Comparison of ENCODE assay signal across 8 cellular contexts in the genomic region with DNA sequence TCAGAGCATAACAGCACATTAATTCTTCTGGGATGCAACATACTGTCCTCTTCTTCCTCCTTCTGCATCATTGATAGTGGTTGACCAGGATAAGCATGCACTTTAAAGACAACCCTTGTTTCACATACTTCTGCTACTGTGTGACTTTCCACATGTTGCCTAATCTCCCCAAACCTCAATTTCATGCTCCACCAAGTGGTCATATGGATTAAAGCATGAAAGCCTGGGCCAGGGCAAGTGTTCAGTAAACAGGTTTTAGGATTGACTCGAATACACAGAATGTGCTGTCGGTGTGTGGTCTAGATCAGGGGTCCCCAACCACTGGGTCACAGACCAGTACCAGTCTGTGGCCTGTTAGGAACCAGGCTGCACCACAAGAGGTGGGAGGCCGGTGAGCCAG. TPM values are rescaled to one million over a fixed set of nuclear protein-coding genes. Genes with fewer than 3 reads are reported as not detected.
DNase-seq lines count a peak whose midpoint lies in the region; ATAC-seq, FAIRE-seq and TF ChIP-seq lines count a peak whose summit lies in the region.

No MANE protein-coding gene starts in this region.

- no peaks in the 10 kb centered on the region for H4K20me1 ChIP-seq in HepG2 (ENCODE audit: insufficient read depth, low read length)

- no peak overlapping the region for H3K9ac ChIP-seq in HepG2 (ENCODE audit: insufficient read depth, low read depth, low read length)

- no peaks in the 10 kb centered on the region for H3K36me3 Mint-ChIP-seq in activated T-cell treated with anti-CD3 and anti-CD28 coated beads, Interleukin-2, amount 50 U/mL, for 72 hours (ENCODE audit: insufficient read depth in 2 of 2)
- H3K36me3 Mint-ChIP-seq in stimulated activated effector memory CD8-positive, alpha-beta T cell treated with anti-CD3 and anti-CD28 coated beads, Interleukin-12 subunit alpha, Interleukin-12 subunit beta, amount 100 ng/mL, for 72 hours: no peaks in the 10 kb centered on the region

- peaks cover 13% of the 10 kb centered on the region for H3K4me1 ChIP-seq in HepG2 (ENCODE audit: insufficient read depth, low read length)

- no peaks in the 10 kb centered on the region for H3K9me3 ChIP-seq in HepG2 (ENCODE audit: low read length)

- no peak overlapping the region for H3K4me3 Mint-ChIP-seq in activated T-cell treated with anti-CD3 and anti-CD28 coated beads, Interleukin-2, amount 50 U/mL, for 72 hours
- no peak overlapping the region for H3K4me3 Mint-ChIP-seq in stimulated activated effector memory CD8-positive, alpha-beta T cell treated with anti-CD3 and anti-CD28 coated beads, Interleukin-12 subunit alpha, Interleukin-12 subunit beta, amount 100 ng/mL, for 72 hours

- TF ChIP-seq EP300 in HepG2 (IDR thresholded peaks at IDR 0.05; ENCODE audit: low read depth in 2 of 2, low read length in 2 of 2) (no peak), HepG2 (CRISPR knock-in tag; IDR thresholded peaks at IDR 0.05; ENCODE audit: borderline replicate concordance) (no peak)

- H3K27me3 Mint-ChIP-seq in activated T-cell treated with anti-CD3 and anti-CD28 coated beads, Interleukin-2, amount 50 U/mL, for 72 hours (ENCODE audit: low read depth): no peaks in the 10 kb centered on the region

- H3K27me3 ChIP-seq in brain microvascular endothelial cell (replicated peaks) (no peaks in the 10 kb centered on the region), HepG2 (ENCODE audit: control insufficient read depth in 1 of 2, insufficient read depth in 2 of 2, low read length in 2 of 2) (no peaks in the 10 kb centered on the region; a peak in 2 of 5 replicates)

- intact Hi-C loops in HepG2 (cut with micrococcal nuclease; ENCODE audit: unreplicated experiment): loop anchor here (1.0 kb wide), 2 partner anchors 336 to 651 kb away; no protein-coding TSS in a partner anchor

- H3K27ac ChIP-seq in brain microvascular endothelial cell (no peak overlapping the region), HepG2 (ENCODE audit: extremely low read length, insufficient read depth, low read length) (no peak overlapping the region)

- no peaks in the 10 kb centered on the region for H3K79me2 ChIP-seq in HepG2 (ENCODE audit: insufficient read depth, low read length)

- no peak overlapping the region for H3K4me2 ChIP-seq in HepG2 (ENCODE audit: low read depth, low read length)

- peak; percentile 69 for FAIRE-seq in HepG2 (lab: Jason Lieb, UNC)

- no peak overlapping the region for H3K27ac Mint-ChIP-seq in activated T-cell treated with anti-CD3 and anti-CD28 coated beads, Interleukin-2, amount 50 U/mL, for 72 hours
- H3K27ac Mint-ChIP-seq in stimulated activated effector memory CD8-positive, alpha-beta T cell treated with anti-CD3 and anti-CD28 coated beads, Interleukin-12 subunit alpha, Interleukin-12 subunit beta, amount 100 ng/mL, for 72 hours: no peak overlapping the region

- DNase-seq in NCI-H1436 treated with DMSO at 0.1 percent for 48 hours (lab: John Stamatoyannopoulos, UW) (peak; percentile 15), brain microvascular endothelial cell (peak; percentile 53), HepG2 (ENCODE audit: low spot score) (peak; percentile 28), NCI-H2107 (lab: John Stamatoyannopoulos, UW) (no peak)
- DNase-seq in activated T-cell treated with anti-CD3 and anti-CD28 coated beads, Interleukin-2, amount 50 U/mL, for 72 hours: no peak
- DNase-seq in stimulated activated effector memory CD8-positive, alpha-beta T cell treated with anti-CD3 and anti-CD28 coated beads, Interleukin-12 subunit alpha, Interleukin-12 subunit beta, amount 100 ng/mL, for 72 hours (ENCODE audit: low spot score in 2 of 2): no peak

- no peaks in the 10 kb centered on the region for H3K9me3 Mint-ChIP-seq in activated T-cell treated with anti-CD3 and anti-CD28 coated beads, Interleukin-2, amount 50 U/mL, for 72 hours
- no peaks in the 10 kb centered on the region for H3K9me3 Mint-ChIP-seq in stimulated activated effector memory CD8-positive, alpha-beta T cell treated with anti-CD3 and anti-CD28 coated beads, Interleukin-12 subunit alpha, Interleukin-12 subunit beta, amount 100 ng/mL, for 72 hours

- no peak for TF ChIP-seq POLR2A in HepG2 (IDR thresholded peaks at IDR 0.05; ENCODE audit: insufficient read depth in 1 of 2, low read depth in 2 of 2, low read length in 2 of 2)

- no peak overlapping the region for H2AFZ ChIP-seq in HepG2 (ENCODE audit: low read length)

- CTCF ChIA-PET in HepG2 (lab: Yijun Ruan, JAX; ENCODE audit: low intra/inter-chr PET ratio, low total read pairs): interaction anchor here (1.1 to 1.7 kb wide), 2 partner anchors 336 to 651 kb away, joined by 3 to 5 read pairs; no protein-coding TSS in a partner anchor

- POLR2A ChIA-PET in HepG2 (lab: Yijun Ruan, JAX): no interaction called here

- 0 out of 2 replicates have a peak, but pooled peaks have one; percentile 23 for TF ChIP-seq RAD21 in HepG2 (CRISPR knock-in tag; IDR thresholded peaks at IDR 0.05)

- H3K4me1 Mint-ChIP-seq in activated T-cell treated with anti-CD3 and anti-CD28 coated beads, Interleukin-2, amount 50 U/mL, for 72 hours (ENCODE audit: low read depth): no peaks in the 10 kb centered on the region
- no peaks in the 10 kb centered on the region for H3K4me1 Mint-ChIP-seq in stimulated activated effector memory CD8-positive, alpha-beta T cell treated with anti-CD3 and anti-CD28 coated beads, Interleukin-12 subunit alpha, Interleukin-12 subunit beta, amount 100 ng/mL, for 72 hours

- in situ Hi-C loops in brain microvascular endothelial cell (cut with HindIII; ENCODE audit: low pct_ligation_motif_present, low sequenced_read_pairs): loop anchor here (25.0 kb wide), 2 partner anchors 340 to 640 kb away; a partner anchor contains a TSS
- in situ Hi-C loops in HepG2 (cut with HindIII; ENCODE audit: extremely low pct_ligation_motif_present, low pct_unique_long_range_greater_than_20kb): loop anchor here (25.0 kb wide), 1 partner anchor 840 kb away; no protein-coding TSS in a partner anchor

- H3K36me3 ChIP-seq in brain microvascular endothelial cell (replicated peaks) (no peaks in the 10 kb centered on the region), HepG2 (replicated peaks in 1 of 2; ENCODE audit: control insufficient read depth in 1 of 2, insufficient read depth in 2 of 2, low read length in 2 of 2) (no peaks in the 10 kb centered on the region)

- BruUV-seq in HepG2 (replicated peaks; lab: Mats Ljungman, UMichigan): no TSS peak

- H3K4me3 ChIP-seq in GM12875 (ENCODE audit: low read depth, low read length) (no peak overlapping the region), brain microvascular endothelial cell (ENCODE audit: low read depth, low read length) (no peak overlapping the region), HepG2 (replicated peaks in 1 of 3; ENCODE audit: insufficient read depth in 1 of 3, low read depth in 2 of 3, low read length in 3 of 3) (no peak overlapping the region)

- TF ChIP-seq CTCF in GM12875 (IDR thresholded peaks at IDR 0.05; ENCODE audit: borderline replicate concordance, insufficient read depth, low read depth, low read length) (peak; percentile 31; the same call in 1 of the 2 replicates), brain microvascular endothelial cell (IDR thresholded peaks at IDR 0.05; ENCODE audit: low read depth, low read length, missing control alignments) (peak; percentile 78), HepG2 (CRISPR knock-in tag; IDR thresholded peaks at IDR 0.05) (peak; percentile 59)

- ATAC-seq in HepG2 (peak; percentile 73), HG02763 (IDR thresholded peaks at IDR 0.05; ENCODE audit: unreplicated experiment) (no peak)
- no peak for ATAC-seq in activated T-cell treated with anti-CD3 and anti-CD28 coated beads, Interleukin-2, amount 50 U/mL, for 72 hours (replicated peaks in 1 of 2)
- ATAC-seq in stimulated activated effector memory CD8-positive, alpha-beta T cell treated with anti-CD3 and anti-CD28 coated beads, Interleukin-12 subunit alpha, Interleukin-12 subunit beta, amount 100 ng/mL, for 72 hours: no peak

- 30% methylated on average over 2 of the region's 3 CpGs for WGBS in HepG2 (ENCODE audit: low lambda C conversion rate)

TF ChIP-seq in HepG2, 621 proteins besides CTCF, POLR2A, EP300 and RAD21 (continues in another document):
- TF ChIP-seq, protein P1, sequence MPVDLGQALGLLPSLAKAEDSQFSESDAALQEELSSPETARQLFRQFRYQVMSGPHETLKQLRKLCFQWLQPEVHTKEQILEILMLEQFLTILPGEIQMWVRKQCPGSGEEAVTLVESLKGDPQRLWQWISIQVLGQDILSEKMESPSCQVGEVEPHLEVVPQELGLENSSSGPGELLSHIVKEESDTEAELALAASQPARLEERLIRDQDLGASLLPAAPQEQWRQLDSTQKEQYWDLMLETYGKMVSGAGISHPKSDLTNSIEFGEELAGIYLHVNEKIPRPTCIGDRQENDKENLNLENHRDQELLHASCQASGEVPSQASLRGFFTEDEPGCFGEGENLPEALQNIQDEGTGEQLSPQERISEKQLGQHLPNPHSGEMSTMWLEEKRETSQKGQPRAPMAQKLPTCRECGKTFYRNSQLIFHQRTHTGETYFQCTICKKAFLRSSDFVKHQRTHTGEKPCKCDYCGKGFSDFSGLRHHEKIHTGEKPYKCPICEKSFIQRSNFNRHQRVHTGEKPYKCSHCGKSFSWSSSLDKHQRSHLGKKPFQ (CRISPR knock-in tag; IDR thresholded peaks at IDR 0.05; ENCODE audit: insufficient replicate concordance): no peak
- no peak for TF ChIP-seq RORA (CRISPR knock-in tag; IDR thresholded peaks at IDR 0.05)

RNA-seq across cellular contexts. Expression of a gene that starts 22.5 kb away (rescaled TPM):
- not detected in 2 replicates for total RNA-seq in HepG2 (2016; rRNA removed; fragmentation: Illumina TruSeq; extraction: Trizol)
- total RNA-seq in HepG2 (2016; cell fraction: cytosol; rRNA removed; fragmentation: Illumina TruSeq; extraction: Trizol; ENCODE audit: low read depth): not detected in 2 replicates
- total RNA-seq in HepG2 (2016; cell fraction: insoluble cytoplasmic fraction; rRNA removed; fragmentation: Illumina TruSeq; extraction: Trizol): not detected in 2 replicates
- not detected in 2 replicates for total RNA-seq in HepG2 (2016; cell fraction: membrane; rRNA removed; fragmentation: Illumina TruSeq; extraction: Trizol)
- not detected in 2 replicates for total RNA-seq in HepG2 (2016; cell fraction: nucleus; rRNA removed; fragmentation: Illumina TruSeq; extraction: Trizol)
- polyA plus RNA-seq in HepG2 (2011; rRNA removed): not detected in 2 replicates
- not detected in 2 replicates for polyA plus RNA-seq in HepG2 (2011; cell fraction: cytosol; rRNA removed)
- not detected in 2 replicates for polyA plus RNA-seq in HepG2 (2011; cell fraction: nucleus; rRNA removed)
- polyA plus RNA-seq in HepG2 (2012): not detected in 2 replicates
- polyA plus RNA-seq in HepG2 (2016; cell fraction: cytosol; fragmentation: Illumina TruSeq; extraction: Trizol; ENCODE audit: low read depth): not detected in 2 replicates
- not detected in 2 replicates for polyA plus RNA-seq in HepG2 (2016; cell fraction: insoluble cytoplasmic fraction; fragmentation: Illumina TruSeq; extraction: Trizol; ENCODE audit: low read depth)
- polyA plus RNA-seq in HepG2 (2016; cell fraction: membrane; fragmentation: Illumina TruSeq; extraction: Trizol; ENCODE audit: low read depth): not detected in 2 replicates
- not detected in 2 replicates for polyA plus RNA-seq in HepG2 (2016; cell fraction: nucleus; fragmentation: Illumina TruSeq; extraction: Trizol; ENCODE audit: insufficient read depth, low read depth)
- polyA minus RNA-seq in HepG2 (2011; rRNA and poly(A)+ RNA removed; ENCODE audit: low replicate concordance): not detected in 2 replicates
- not detected in 2 replicates for polyA minus RNA-seq in HepG2 (2011; cell fraction: cytosol; rRNA and poly(A)+ RNA removed)
- not detected in 2 replicates for polyA minus RNA-seq in HepG2 (2011; cell fraction: nucleus; rRNA and poly(A)+ RNA removed)
- total RNA-seq in activated T-cell treated with anti-CD3 and anti-CD28 coated beads, Interleukin-2, amount 50 U/mL, for 72 hours: not detected

Comparison
In these comparisons a context has a peak if more than half of its experiments do, and no peak if none do; other contexts are left out.
1. DNase-seq: peak in NCI-H1436 treated with DMSO at 0.1 percent for 48 hours (single experiment), brain microvascular endothelial cell (single experiment) and HepG2 (single experiment); none in NCI-H2107 (single experiment), activated T-cell treated with anti-CD3 and anti-CD28 coated beads, Interleukin-2, amount 50 U/mL, for 72 hours (0 of 2) and stimulated activated effector memory CD8-positive, alpha-beta T cell treated with anti-CD3 and anti-CD28 coated beads, Interleukin-12 subunit alpha, Interleukin-12 subunit beta, amount 100 ng/mL, for 72 hours (0 of 2).
2. Peak in every context shown above with its lines, with median percentiles within 50 percentile points of each other: CTCF ChIP-seq.